ENCODE assay signal across 8 cellular contexts in the genomic region with DNA sequence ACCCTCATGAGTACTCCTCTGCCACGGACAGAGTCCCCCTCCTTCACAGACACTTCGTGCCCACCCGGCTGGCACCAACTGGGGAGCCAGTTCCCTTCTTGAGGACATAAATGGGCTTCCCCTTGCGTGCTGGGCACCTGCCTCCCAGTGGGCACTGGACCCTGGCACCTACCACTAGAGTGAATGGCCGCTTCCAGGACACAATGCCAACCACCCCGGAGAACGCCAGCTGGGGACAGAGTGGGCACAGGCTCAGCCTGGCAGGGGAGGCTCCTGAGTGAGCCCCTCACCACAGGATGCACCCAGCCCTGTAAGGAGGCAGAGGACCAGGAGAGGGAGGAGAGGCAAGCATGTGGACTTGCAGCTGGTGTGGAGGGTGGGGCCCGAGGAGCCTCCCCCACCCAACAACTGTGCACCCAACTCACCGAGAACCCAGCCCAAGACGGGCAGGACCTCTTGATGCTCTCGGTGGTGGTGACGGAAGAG. TPM values are rescaled to one million over a fixed set of nuclear protein-coding genes. Genes with fewer than 3 reads are reported as not detected.
DNase-seq lines count a peak whose midpoint lies in the region; ATAC-seq, FAIRE-seq and TF ChIP-seq lines count a peak whose summit lies in the region.

No MANE protein-coding gene starts in this region.

- H3K9me3 ChIP-seq in A549 = no peaks in the 10 kb centered on the region
- H3K9me3 ChIP-seq in breast epithelium = no peaks in the 10 kb centered on the region
- no peaks in the 10 kb centered on the region for H3K9me3 ChIP-seq in mucosa of rectum (ENCODE audit: control insufficient read depth in 2 of 2, low read length in 2 of 2)

- TF ChIP-seq EP300 in A549 (IDR thresholded peaks at IDR 0.05) = no peak

- H3K9ac ChIP-seq in mucosa of rectum (ENCODE audit: low read depth in 1 of 2, low read length in 2 of 2) = peak overlapping the region; percentile 32 to 89

- H3K27me3 ChIP-seq in HL-60 (ENCODE audit: insufficient read depth, poor library complexity, severe bottlenecking) (no peaks in the 10 kb centered on the region), breast epithelium (no peaks in the 10 kb centered on the region), mucosa of rectum (ENCODE audit: control insufficient read depth in 2 of 2, insufficient read depth in 2 of 2, low read length in 2 of 2) (no peaks in the 10 kb centered on the region)

- POLR2A ChIA-PET in A549 (lab: Yijun Ruan, JAX) = no interaction called here

- peak overlapping the region; percentile 88 for H3K4me2 ChIP-seq in A549

- TF ChIP-seq RAD21 in A549 (conservative IDR thresholded peaks at IDR 0.05 in 1 of 2, IDR thresholded peaks at IDR 0.05 in 1 of 2) = no peak

- H3K27ac ChIP-seq in A549 (peak overlapping the region; percentile 92 to 97), HL-60 (replicated peaks) (no peak overlapping the region), breast epithelium (peak overlapping the region; percentile 96), mucosa of rectum (ENCODE audit: low read depth in 2 of 2, low read length in 2 of 2) (peak overlapping the region in 1 of 2 donors; percentile 94)

- DNase-seq in A549 (ENCODE audit: low read depth in 1 of 2, low spot score in 1 of 2) (no peak), HL-60 (ENCODE audit: low read depth in 1 of 2, low spot score in 1 of 2) (no peak), breast epithelium (ENCODE audit: low spot score in 2 of 2) (no peak), NCI-H748 treated with DMSO at 0.1 percent for 48 hours (lab: John Stamatoyannopoulos, UW) (no peak)
- DNase-seq in activated effector memory CD4-positive, alpha-beta T cell treated with Interleukin-2 at 50 U/mL for 16 hours = no peak
- no peak for DNase-seq in stimulated activated CD8-positive, alpha-beta memory T cell treated with anti-CD3 and anti-CD28 coated beads, Interleukin-4, amount 100 ng/mL, for 48 hours

- peaks cover 4% of the 10 kb centered on the region for H3K36me3 ChIP-seq in breast epithelium
- peaks cover 0 to 12% of the 10 kb centered on the region in 2 donors for H3K36me3 ChIP-seq in mucosa of rectum (ENCODE audit: control insufficient read depth in 2 of 2, insufficient read depth in 2 of 2, low read length in 2 of 2)

- ATAC-seq in A549 (peak in 1 of 2 experiments; percentile 2; a peak in 2 of 6 replicates), HG02938 (IDR thresholded peaks at IDR 0.05; ENCODE audit: unreplicated experiment) (no peak)

- 74% methylated on average over 10 of the region's 12 CpGs for WGBS in A549 (ENCODE audit: missing lambda C conversion rate)

- no peak for FAIRE-seq in A549 (lab: Jason Lieb, UNC)

- TF ChIP-seq CTCF in A549 (IDR thresholded peaks at IDR 0.05) = no peak
- no peak for TF ChIP-seq CTCF in HL-60 (IDR thresholded peaks at IDR 0.05; ENCODE audit: insufficient read depth, low read length)
- TF ChIP-seq CTCF in breast epithelium (IDR thresholded peaks at IDR 0.05) = no peak

- no peak for TF ChIP-seq POLR2A in A549 (IDR thresholded peaks at IDR 0.05; ENCODE audit: low read length)
- no peak for TF ChIP-seq POLR2A in breast epithelium (IDR thresholded peaks at IDR 0.05)

- CTCF ChIA-PET in A549 (lab: Yijun Ruan, JAX) = interaction anchor here (1.0 to 10.4 kb wide), 3 partner anchors 12 to 69 kb away, joined by 3 to 326 read pairs (median 5); a partner anchor contains a TSS

- peak overlapping the region; percentile 76 for H3K4me3 ChIP-seq in A549
- H3K4me3 ChIP-seq in HL-60 (replicated peaks; ENCODE audit: insufficient read depth, low read length) = peak overlapping the region; percentile 80
- peak overlapping the region; percentile 78 to 97 (median 95) for H3K4me3 ChIP-seq in breast epithelium
- peak overlapping the region; percentile 83 to 87 for H3K4me3 ChIP-seq in mucosa of rectum (ENCODE audit: low read length in 2 of 2)

- intact Hi-C loops in breast epithelium (cut with DNase I; ENCODE audit: low total_unique reads) = loop anchor here (5.0 kb wide), 1 partner anchor 68 kb away; a partner anchor contains a TSS

- H3K4me1 ChIP-seq in A549 (peaks cover 21% of the 10 kb centered on the region), breast epithelium (peaks cover 7 to 10% of the 10 kb centered on the region in 2 donors), mucosa of rectum (ENCODE audit: control insufficient read depth in 2 of 2, insufficient read depth in 2 of 2, low read length in 2 of 2) (peaks cover 13 to 20% of the 10 kb centered on the region in 2 donors)

TF ChIP-seq in A549, 52 proteins besides CTCF, POLR2A, EP300 and RAD21:
- TF ChIP-seq POLR2AphosphoS2 (conservative IDR thresholded peaks at IDR 0.05; ENCODE audit: low read length) (no peak), RARB (CRISPR knock-in tag; IDR thresholded peaks at IDR 0.05) (no peak), FOSB (CRISPR knock-in tag; IDR thresholded peaks at IDR 0.05) (no peak), HOXB5 (CRISPR knock-in tag; IDR thresholded peaks at IDR 0.05) (no peak), MAFK (IDR thresholded peaks at IDR 0.05; ENCODE audit: partially characterized antibody) (no peak), HOXA7 (CRISPR knock-in tag; IDR thresholded peaks at IDR 0.05) (no peak), EHF (CRISPR knock-in tag; IDR thresholded peaks at IDR 0.05) (no peak), NPAS2 (CRISPR knock-in tag; IDR thresholded peaks at IDR 0.05; ENCODE audit: borderline replicate concordance) (no peak), ZSCAN20 (CRISPR knock-in tag; IDR thresholded peaks at IDR 0.05) (no peak)
- TF ChIP-seq, protein P1, sequence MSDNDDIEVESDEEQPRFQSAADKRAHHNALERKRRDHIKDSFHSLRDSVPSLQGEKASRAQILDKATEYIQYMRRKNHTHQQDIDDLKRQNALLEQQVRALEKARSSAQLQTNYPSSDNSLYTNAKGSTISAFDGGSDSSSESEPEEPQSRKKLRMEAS (IDR thresholded peaks at IDR 0.05) = no peak
- TF ChIP-seq, protein P2, sequence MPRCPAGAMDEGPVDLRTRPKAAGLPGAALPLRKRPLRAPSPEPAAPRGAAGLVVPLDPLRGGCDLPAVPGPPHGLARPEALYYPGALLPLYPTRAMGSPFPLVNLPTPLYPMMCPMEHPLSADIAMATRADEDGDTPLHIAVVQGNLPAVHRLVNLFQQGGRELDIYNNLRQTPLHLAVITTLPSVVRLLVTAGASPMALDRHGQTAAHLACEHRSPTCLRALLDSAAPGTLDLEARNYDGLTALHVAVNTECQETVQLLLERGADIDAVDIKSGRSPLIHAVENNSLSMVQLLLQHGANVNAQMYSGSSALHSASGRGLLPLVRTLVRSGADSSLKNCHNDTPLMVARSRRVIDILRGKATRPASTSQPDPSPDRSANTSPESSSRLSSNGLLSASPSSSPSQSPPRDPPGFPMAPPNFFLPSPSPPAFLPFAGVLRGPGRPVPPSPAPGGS (IDR thresholded peaks at IDR 0.05) = no peak
- TF ChIP-seq, protein P3, sequence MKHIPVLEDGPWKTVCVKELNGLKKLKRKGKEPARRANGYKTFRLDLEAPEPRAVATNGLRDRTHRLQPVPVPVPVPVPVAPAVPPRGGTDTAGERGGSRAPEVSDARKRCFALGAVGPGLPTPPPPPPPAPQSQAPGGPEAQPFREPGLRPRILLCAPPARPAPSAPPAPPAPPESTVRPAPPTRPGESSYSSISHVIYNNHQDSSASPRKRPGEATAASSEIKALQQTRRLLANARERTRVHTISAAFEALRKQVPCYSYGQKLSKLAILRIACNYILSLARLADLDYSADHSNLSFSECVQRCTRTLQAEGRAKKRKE (CRISPR knock-in tag; IDR thresholded peaks at IDR 0.05; ENCODE audit: low read depth) = no peak

RNA-seq across cellular contexts. Expression of a gene that starts 1.0 kb away (rescaled TPM):
- polyA plus RNA-seq in A549 (2011; rRNA removed) (8.4 and 10.7 TPM in 2 replicates), A549 (2017; fragmentation: RNase III; extraction: RNeasy Plus Mini Kit Qiagen cat#74134 plus additional on column Dnase treatment) (22.4 to 29.5 TPM (median 27.3 TPM) in 3 replicates)
- polyA plus RNA-seq in A549 (2012; cell fraction: cytosol; rRNA removed) = 20.4 and 27.3 TPM in 2 replicates
- 26.3 and 37.8 TPM in 2 replicates for polyA plus RNA-seq in A549 (2012; cell fraction: nucleus; rRNA removed)
- polyA minus RNA-seq in A549 (2011; rRNA and poly(A)+ RNA removed) = 8.3 and 8.4 TPM in 2 replicates
- 10 to 100 TPM in 2 of 3 donors, 1 to 10 TPM in 1; 8.2 to 12.1 (median 10.2) TPM for total RNA-seq in breast epithelium

RNA-seq across cellular contexts. Expression of a gene that starts 7.9 kb away (rescaled TPM):
- polyA plus RNA-seq in A549 (2011; rRNA removed) (135 and 147 TPM in 2 replicates), A549 (2017; fragmentation: RNase III; extraction: RNeasy Plus Mini Kit Qiagen cat#74134 plus additional on column Dnase treatment) (73.1 to 78.1 TPM (median 75.9 TPM) in 3 replicates)
- polyA plus RNA-seq in A549 (2012; cell fraction: cytosol; rRNA removed) = 165 and 207 TPM in 2 replicates
- polyA plus RNA-seq in A549 (2012; cell fraction: nucleus; rRNA removed) = 170 and 184 TPM in 2 replicates
- polyA minus RNA-seq in A549 (2011; rRNA and poly(A)+ RNA removed) = 116 and 132 TPM in 2 replicates
- 10 to 100 TPM; 64.9 to 72.0 (median 68.3) TPM for total RNA-seq in breast epithelium

RNA-seq across cellular contexts. Expression of a gene that starts 19.0 kb away (rescaled TPM):
- 45.7 and 51.0 TPM in 2 replicates for polyA plus RNA-seq in A549 (2011; rRNA removed)
- polyA plus RNA-seq in A549 (2012; cell fraction: cytosol; rRNA removed) = 39.6 and 41.6 TPM in 2 replicates
- polyA plus RNA-seq in A549 (2012; cell fraction: nucleus; rRNA removed) = 201 and 245 TPM in 2 replicates
- polyA plus RNA-seq in A549 (2017; fragmentation: RNase III; extraction: RNeasy Plus Mini Kit Qiagen cat#74134 plus additional on column Dnase treatment) = 32.4 to 37.9 TPM (median 37.5 TPM) in 3 replicates
- 56.3 and 70.0 TPM in 2 replicates for polyA minus RNA-seq in A549 (2011; rRNA and poly(A)+ RNA removed)
- 10 to 100 TPM; 29.1 to 53.4 (median 48.7) TPM for total RNA-seq in breast epithelium

RNA-seq across cellular contexts. Expression of a gene that starts 23.0 kb away (rescaled TPM):
- polyA plus RNA-seq in A549 (2011; rRNA removed) (4.1 and 7.3 TPM in 2 replicates), A549 (2017; fragmentation: RNase III; extraction: RNeasy Plus Mini Kit Qiagen cat#74134 plus additional on column Dnase treatment) (5.3 to 8.1 TPM (median 7.6 TPM) in 3 replicates)
- polyA plus RNA-seq in A549 (2012; cell fraction: cytosol; rRNA removed) = 7.7 and 10.1 TPM in 2 replicates
- polyA plus RNA-seq in A549 (2012; cell fraction: nucleus; rRNA removed) = 45.2 and 51.9 TPM in 2 replicates
- polyA minus RNA-seq in A549 (2011; rRNA and poly(A)+ RNA removed) = 6.4 and 14.3 TPM in 2 replicates
- total RNA-seq in breast epithelium = 1 to 10 TPM; 1.3 to 2.3 (median 2.3) TPM

RNA-seq across cellular contexts. Expression of a gene that starts 45.8 kb away (rescaled TPM):
- polyA plus RNA-seq in A549 (2011; rRNA removed) (53.4 and 73.9 TPM in 2 replicates), A549 (2017; fragmentation: RNase III; extraction: RNeasy Plus Mini Kit Qiagen cat#74134 plus additional on column Dnase treatment) (64.5 to 67.2 TPM (median 67.1 TPM) in 3 replicates)
- polyA plus RNA-seq in A549 (2012; cell fraction: cytosol; rRNA removed) = 113 and 130 TPM in 2 replicates
- 143 and 156 TPM in 2 replicates for polyA plus RNA-seq in A549 (2012; cell fraction: nucleus; rRNA removed)
- 60.0 and 63.1 TPM in 2 replicates for polyA minus RNA-seq in A549 (2011; rRNA and poly(A)+ RNA removed)
- total RNA-seq in breast epithelium = 10 to 100 TPM; 41.1 to 50.8 (median 44.8) TPM
